Comparison of ENCODE assay signal across 1 cellular context in the genomic region with DNA sequence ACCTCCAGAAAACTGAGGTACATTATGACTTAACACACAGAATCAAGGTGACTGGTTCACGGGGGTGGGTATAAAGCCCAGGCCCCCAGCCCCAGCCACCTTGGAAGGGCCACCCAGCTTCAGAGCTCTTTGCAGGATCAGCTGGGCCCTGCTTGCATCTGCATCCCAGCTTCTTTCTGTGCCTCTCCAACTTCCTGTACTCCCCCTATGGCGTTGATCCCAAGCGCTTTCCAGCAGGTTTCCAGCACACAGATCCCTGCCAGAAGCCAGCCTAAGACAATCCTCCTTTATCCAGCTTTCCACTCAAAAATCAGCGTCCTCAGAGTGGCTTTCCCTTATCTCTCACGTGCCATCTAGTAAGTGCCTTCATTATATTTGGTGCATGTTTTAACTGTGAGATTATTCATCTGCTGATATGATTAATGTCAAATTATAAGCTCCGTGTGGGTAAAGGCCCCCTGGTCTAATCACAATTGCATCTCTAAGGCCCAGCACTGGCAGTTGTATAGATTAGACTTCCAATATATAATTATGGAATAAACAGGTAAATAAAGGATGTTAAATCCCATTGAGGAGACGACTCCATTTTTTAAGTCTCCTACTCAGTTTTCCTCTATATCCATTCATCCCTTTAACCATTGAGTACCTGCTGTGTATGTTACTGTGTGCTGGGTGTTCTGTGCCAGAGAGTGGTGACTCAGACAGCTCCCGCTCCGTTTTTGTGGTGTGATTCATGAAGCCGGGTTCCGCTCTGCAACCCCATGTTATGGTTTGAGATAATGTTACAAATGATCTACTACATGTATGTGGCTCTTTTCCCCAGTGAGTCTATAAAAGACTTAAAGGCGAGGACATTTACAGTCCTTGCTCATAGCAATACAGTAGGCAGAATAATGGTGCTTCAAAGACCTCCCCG.
A peak's percentile ranks its signal among the peaks of the same experiment; 100 is the strongest.
TF ChIP-seq lines count a peak whose summit lies in the region.

No MANE protein-coding gene starts in this region.

TF ChIP-seq in SK-N-SH, 30 proteins besides CTCF, POLR2A, EP300 and RAD21 (continued from another document):
- peak; percentile 86; the same call in 1 of the 2 replicates for TF ChIP-seq RCOR1 (IDR thresholded peaks at IDR 0.05; ENCODE audit: low read length)
- TF ChIP-seq MEF2A (IDR thresholded peaks at IDR 0.05; ENCODE audit: borderline replicate concordance, low read depth), result no peak
- TF ChIP-seq TAF1 (IDR thresholded peaks at IDR 0.05; ENCODE audit: borderline replicate concordance, low read depth, low read length), result no peak
- no peak for TF ChIP-seq EZH2phosphoT487 (IDR thresholded peaks at IDR 0.05; ENCODE audit: borderline replicate concordance, low read depth)
- TF ChIP-seq FOSL2 (IDR thresholded peaks at IDR 0.05; ENCODE audit: borderline replicate concordance, low read depth), result no peak
- TF ChIP-seq, protein P1, sequence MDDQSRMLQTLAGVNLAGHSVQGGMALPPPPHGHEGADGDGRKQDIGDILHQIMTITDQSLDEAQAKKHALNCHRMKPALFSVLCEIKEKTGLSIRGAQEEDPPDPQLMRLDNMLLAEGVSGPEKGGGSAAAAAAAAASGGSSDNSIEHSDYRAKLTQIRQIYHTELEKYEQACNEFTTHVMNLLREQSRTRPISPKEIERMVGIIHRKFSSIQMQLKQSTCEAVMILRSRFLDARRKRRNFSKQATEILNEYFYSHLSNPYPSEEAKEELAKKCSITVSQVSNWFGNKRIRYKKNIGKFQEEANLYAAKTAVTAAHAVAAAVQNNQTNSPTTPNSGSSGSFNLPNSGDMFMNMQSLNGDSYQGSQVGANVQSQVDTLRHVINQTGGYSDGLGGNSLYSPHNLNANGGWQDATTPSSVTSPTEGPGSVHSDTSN (IDR thresholded peaks at IDR 0.05), result no peak
